In genomic region chr13:48975101-48975925, GRCh38 we compare ENCODE assay signal across 1 cellular context.
A peak's percentile ranks its signal among the peaks of the same experiment; 100 is the strongest.
TF ChIP-seq lines count a peak whose summit lies in the region.

FNDC3A (plus strand) TSS chr13:48975912; CDS start chr13:49006191, 30,279 bp downstream.

TF ChIP-seq in K562, 482 proteins besides CTCF, POLR2A, EP300 and RAD21 (continued from another document and continues in another):
- TF ChIP-seq TAF7 (tag; IDR thresholded peaks at IDR 0.05): no peak
- 0 out of 4 replicates have a peak, but pooled peaks of 1 of the 2 experiments have one; percentile 11 for TF ChIP-seq MAZ (CRISPR knock-in tag; conservative IDR thresholded peaks at IDR 0.05 in 1 of 2, IDR thresholded peaks at IDR 0.05 in 1 of 2)
- TF ChIP-seq GATAD2B (IDR thresholded peaks at IDR 0.05; ENCODE audit: borderline replicate concordance): peak; percentile 56; the same call in 1 of the 2 replicates
- no peak for TF ChIP-seq HDGF (IDR thresholded peaks at IDR 0.05)
- no peak for TF ChIP-seq ZNF778 (CRISPR knock-in tag; IDR thresholded peaks at IDR 0.05)
- no peak for TF ChIP-seq ZNF253 (CRISPR knock-in tag; conservative IDR thresholded peaks at IDR 0.05)
- TF ChIP-seq ZBTB7A (IDR thresholded peaks at IDR 0.05; ENCODE audit: borderline replicate concordance, control insufficient read depth, low read depth, low read length): 0 out of 2 replicates have a peak, but pooled peaks have one; percentile 43
- TF ChIP-seq ETV5 (CRISPR knock-in tag; IDR thresholded peaks at IDR 0.05; ENCODE audit: low read depth): no peak; the same call in 1 of the 2 replicates
- TF ChIP-seq, protein P1, sequence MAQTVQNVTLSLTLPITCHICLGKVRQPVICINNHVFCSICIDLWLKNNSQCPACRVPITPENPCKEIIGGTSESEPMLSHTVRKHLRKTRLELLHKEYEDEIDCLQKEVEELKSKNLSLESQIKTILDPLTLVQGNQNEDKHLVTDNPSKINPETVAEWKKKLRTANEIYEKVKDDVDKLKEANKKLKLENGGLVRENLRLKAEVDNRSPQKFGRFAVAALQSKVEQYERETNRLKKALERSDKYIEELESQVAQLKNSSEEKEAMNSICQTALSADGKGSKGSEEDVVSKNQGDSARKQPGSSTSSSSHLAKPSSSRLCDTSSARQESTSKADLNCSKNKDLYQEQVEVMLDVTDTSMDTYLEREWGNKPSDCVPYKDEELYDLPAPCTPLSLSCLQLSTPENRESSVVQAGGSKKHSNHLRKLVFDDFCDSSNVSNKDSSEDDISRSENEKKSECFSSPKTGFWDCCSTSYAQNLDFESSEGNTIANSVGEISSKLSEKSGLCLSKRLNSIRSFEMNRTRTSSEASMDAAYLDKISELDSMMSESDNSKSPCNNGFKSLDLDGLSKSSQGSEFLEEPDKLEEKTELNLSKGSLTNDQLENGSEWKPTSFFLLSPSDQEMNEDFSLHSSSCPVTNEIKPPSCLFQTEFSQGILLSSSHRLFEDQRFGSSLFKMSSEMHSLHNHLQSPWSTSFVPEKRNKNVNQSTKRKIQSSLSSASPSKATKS (CRISPR knock-in tag; IDR thresholded peaks at IDR 0.05): no peak
- no peak for TF ChIP-seq FOXM1 (IDR thresholded peaks at IDR 0.05; ENCODE audit: low read depth)
- TF ChIP-seq FOXM1 (CRISPR knock-in tag; IDR thresholded peaks at IDR 0.05; ENCODE audit: low read depth): peak; percentile 33; the same call in 1 of the 2 replicates
- TF ChIP-seq CBX3 (IDR thresholded peaks at IDR 0.05; ENCODE audit: borderline replicate concordance in 1 of 2, low read length in 2 of 2): peak in 1 of 2 experiments; percentile 21; a peak in 1 of 3 replicates
- no peak for TF ChIP-seq ILK (tag; IDR thresholded peaks at IDR 0.05; ENCODE audit: borderline replicate concordance, low read depth)
- TF ChIP-seq JUN (IDR thresholded peaks at IDR 0.05; ENCODE audit: borderline replicate concordance, low read depth, low read length): no peak
- no peak for TF ChIP-seq JUN (CRISPR knock-in tag; IDR thresholded peaks at IDR 0.05; ENCODE audit: borderline replicate concordance)
- no peak for TF ChIP-seq ATF1 (CRISPR knock-in tag; IDR thresholded peaks at IDR 0.05)
- no peak for TF ChIP-seq ATF1 (tag; IDR thresholded peaks at IDR 0.05)
- TF ChIP-seq CC2D1A (IDR thresholded peaks at IDR 0.05): no peak
- TF ChIP-seq RBM22 (IDR thresholded peaks at IDR 0.05; ENCODE audit: low read depth, low read length, poor library complexity, severe bottlenecking): no peak
- no peak for TF ChIP-seq ZNF696 (CRISPR knock-in tag; conservative IDR thresholded peaks at IDR 0.05)
- 0 out of 2 replicates have a peak, but pooled peaks have one; percentile 18 for TF ChIP-seq ETS1 (conservative IDR thresholded peaks at IDR 0.05; ENCODE audit: control insufficient read depth, low read depth, low read length)
- TF ChIP-seq ZNF592 (IDR thresholded peaks at IDR 0.05): peak; percentile 60; the same call in 1 of the 2 replicates
- TF ChIP-seq ZNF134 (CRISPR knock-in tag; conservative IDR thresholded peaks at IDR 0.05): no peak
- no peak for TF ChIP-seq REST (CRISPR knock-in tag; IDR thresholded peaks at IDR 0.05; ENCODE audit: low read depth)
- TF ChIP-seq, protein P2, sequence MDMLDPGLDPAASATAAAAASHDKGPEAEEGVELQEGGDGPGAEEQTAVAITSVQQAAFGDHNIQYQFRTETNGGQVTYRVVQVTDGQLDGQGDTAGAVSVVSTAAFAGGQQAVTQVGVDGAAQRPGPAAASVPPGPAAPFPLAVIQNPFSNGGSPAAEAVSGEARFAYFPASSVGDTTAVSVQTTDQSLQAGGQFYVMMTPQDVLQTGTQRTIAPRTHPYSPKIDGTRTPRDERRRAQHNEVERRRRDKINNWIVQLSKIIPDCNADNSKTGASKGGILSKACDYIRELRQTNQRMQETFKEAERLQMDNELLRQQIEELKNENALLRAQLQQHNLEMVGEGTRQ (CRISPR knock-in tag; IDR thresholded peaks at IDR 0.05): no peak
- 0 out of 2 replicates have a peak, but pooled peaks have one; percentile 37 for TF ChIP-seq SIN3B (IDR thresholded peaks at IDR 0.05; ENCODE audit: low read depth)
- peak; percentile 74 for TF ChIP-seq ELF1 (tag; IDR thresholded peaks at IDR 0.05)
- TF ChIP-seq MYC (IDR thresholded peaks at IDR 0.05; ENCODE audit: low read depth, low read length): 0 out of 2 replicates have a peak, but pooled peaks have one; percentile 10
- TF ChIP-seq MYC (CRISPR knock-in tag; IDR thresholded peaks at IDR 0.05; ENCODE audit: borderline replicate concordance, low read depth): no peak
- no peak; the same call in 1 of the 2 replicates for TF ChIP-seq KAT7 (CRISPR knock-in tag; IDR thresholded peaks at IDR 0.05; ENCODE audit: borderline replicate concordance)
- TF ChIP-seq GABPA (tag; conservative IDR thresholded peaks at IDR 0.05; ENCODE audit: low read depth): peak; percentile 47
- TF ChIP-seq TCF7 (IDR thresholded peaks at IDR 0.05; ENCODE audit: borderline replicate concordance): no peak
- TF ChIP-seq L3MBTL2 (IDR thresholded peaks at IDR 0.05): peak; percentile 81
- TF ChIP-seq BDP1 (IDR thresholded peaks at IDR 0.05; ENCODE audit: insufficient read depth, insufficient read length): no peak
- TF ChIP-seq ETV1 (tag; conservative IDR thresholded peaks at IDR 0.05; ENCODE audit: low read depth): 0 out of 2 replicates have a peak, but pooled peaks have one; percentile 24
- no peak for TF ChIP-seq FOXA3 (CRISPR knock-in tag; conservative IDR thresholded peaks at IDR 0.05 in 1 of 2, IDR thresholded peaks at IDR 0.05 in 1 of 2)
- TF ChIP-seq NRF1 (conservative IDR thresholded peaks at IDR 0.05 in 1 of 2, IDR thresholded peaks at IDR 0.05 in 1 of 2): peak; percentile 80 to 84; a peak in 2 of 4 replicates
- no peak for TF ChIP-seq KDM4B (IDR thresholded peaks at IDR 0.05; ENCODE audit: borderline replicate concordance in 2 of 2, low read depth in 1 of 2)
